ENCODE assay signal across 10 cellular contexts in the genomic region with DNA sequence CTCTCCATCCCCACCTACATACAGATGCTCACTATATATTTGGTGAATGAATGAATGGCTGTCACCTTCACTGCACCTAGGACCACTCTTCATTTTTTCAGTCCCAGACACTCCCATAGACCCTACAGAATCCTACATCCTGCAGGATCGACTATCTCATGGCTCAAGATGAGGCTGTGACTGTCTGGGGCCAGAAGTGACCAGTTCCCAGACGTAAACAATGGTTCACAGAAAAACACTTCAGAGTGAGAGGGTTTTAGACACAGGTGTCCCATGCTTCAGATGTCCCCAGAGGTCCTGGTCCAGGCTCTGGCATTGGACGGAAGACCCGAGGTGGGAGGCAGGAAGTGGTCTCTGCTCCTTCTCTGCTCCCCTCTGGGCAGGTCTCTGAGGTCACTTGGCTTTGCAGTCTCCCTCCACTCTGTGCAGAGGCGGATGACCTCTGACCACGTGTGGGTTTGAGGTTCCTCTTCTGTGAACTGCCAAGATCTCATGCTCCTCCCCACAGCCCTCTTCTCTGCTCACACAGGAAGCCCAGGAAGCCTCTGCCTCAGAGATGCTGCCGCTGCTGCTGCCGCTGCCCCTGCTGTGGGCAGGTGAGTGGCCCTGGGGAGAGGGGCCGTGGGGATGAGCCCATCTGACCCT. TPM values are rescaled to one million over a fixed set of nuclear protein-coding genes. Genes with fewer than 3 reads are reported as not detected.
DNase-seq lines count a peak whose midpoint lies in the region; TF ChIP-seq lines count a peak whose summit lies in the region.
"Had no signal": no experiment of that assay in that cellular context is flagged by ENCODE, and none has a peak within 500 bp of the region (broad histone marks: within the 10 kb centered on the region; RNA-seq: fewer than 3 reads in every experiment).

No MANE protein-coding gene starts in this region.

- TF ChIP-seq CTCF in GM10266 (IDR thresholded peaks at IDR 0.05; ENCODE audit: control insufficient read depth, insufficient read depth, low read depth, missing control alignments), result no peak

- no peak overlapping the region for H3K4me3 Mint-ChIP-seq in activated naive CD8-positive, alpha-beta T cell treated with anti-CD3 and anti-CD28 coated beads for 36 hours

- DNase-seq in GM10266 (ENCODE audit: extremely low spot score) (peak; percentile 42), NOMO-1 (lab: John Stamatoyannopoulos, UW; ENCODE audit: unreplicated experiment in 2 of 2) (peak; percentile 37 to 64), pons (ENCODE audit: low spot score) (peak; percentile 63), NCI-H446 treated with DMSO at 0.1 percent for 48 hours (lab: John Stamatoyannopoulos, UW) (no peak), DMS153 treated with DMSO at 0.1 percent for 48 hours (lab: John Stamatoyannopoulos, UW; ENCODE audit: unreplicated experiment) (no peak), AG08396 (ENCODE audit: low spot score) (no peak)
- peak; percentile 22 for DNase-seq in activated naive CD8-positive, alpha-beta T cell treated with anti-CD3 and anti-CD28 coated beads for 36 hours
- DNase-seq in effector CD8-positive, alpha-beta T cell (lab: John Stamatoyannopoulos, UW), result no peak
- DNase-seq: central memory CD4-positive, alpha-beta T cell had no signal

- H3K27ac Mint-ChIP-seq in activated naive CD8-positive, alpha-beta T cell treated with anti-CD3 and anti-CD28 coated beads for 36 hours, result peak overlapping the region; percentile 52

- H3K9me3 Mint-ChIP-seq in activated naive CD8-positive, alpha-beta T cell treated with anti-CD3 and anti-CD28 coated beads for 36 hours, result no peaks in the 10 kb centered on the region

- H3K27me3 Mint-ChIP-seq in activated naive CD8-positive, alpha-beta T cell treated with anti-CD3 and anti-CD28 coated beads for 36 hours, result no peaks in the 10 kb centered on the region

- H3K36me3 Mint-ChIP-seq in activated naive CD8-positive, alpha-beta T cell treated with anti-CD3 and anti-CD28 coated beads for 36 hours, result no peaks in the 10 kb centered on the region

- peaks cover 17% of the 10 kb centered on the region for H3K4me1 Mint-ChIP-seq in activated naive CD8-positive, alpha-beta T cell treated with anti-CD3 and anti-CD28 coated beads for 36 hours

RNA-seq across cellular contexts. Expression of a gene that starts 24.9 kb away (rescaled TPM):
- not detected for total RNA-seq in activated naive CD8-positive, alpha-beta T cell treated with anti-CD3 and anti-CD28 coated beads for 36 hours
- total RNA-seq: G401 had no signal

RNA-seq across cellular contexts. Expression of a gene that starts 42.3 kb away (rescaled TPM):
- 1 to 10 TPM; 1.3 to 1.6 TPM for total RNA-seq in activated naive CD8-positive, alpha-beta T cell treated with anti-CD3 and anti-CD28 coated beads for 36 hours
- total RNA-seq: G401 had no signal

RNA-seq across cellular contexts. Expression of a gene that starts 57.9 kb away (rescaled TPM):
- under 1 TPM; 0.24 to 0.62 TPM for total RNA-seq in activated naive CD8-positive, alpha-beta T cell treated with anti-CD3 and anti-CD28 coated beads for 36 hours
- total RNA-seq: G401 had no signal

RNA-seq across cellular contexts. Expression of a gene that starts 58.8 kb away (rescaled TPM):
- total RNA-seq in activated naive CD8-positive, alpha-beta T cell treated with anti-CD3 and anti-CD28 coated beads for 36 hours, result 10 to 100 TPM; 10.9 to 11.4 TPM

Comparison
In these comparisons a context has a peak if more than half of its experiments do, and no peak if none do; other contexts are left out.
1. DNase-seq: peak in GM10266 (single experiment), NOMO-1 (2 of 2), activated naive CD8-positive, alpha-beta T cell treated with anti-CD3 and anti-CD28 coated beads for 36 hours (single experiment) and pons (single experiment); none in effector CD8-positive, alpha-beta T cell (single experiment), NCI-H446 treated with DMSO at 0.1 percent for 48 hours (single experiment), DMS153 treated with DMSO at 0.1 percent for 48 hours (single experiment) and AG08396 (single experiment).